Comparison of ENCODE assay signal across 16 cellular contexts in the genomic region with DNA sequence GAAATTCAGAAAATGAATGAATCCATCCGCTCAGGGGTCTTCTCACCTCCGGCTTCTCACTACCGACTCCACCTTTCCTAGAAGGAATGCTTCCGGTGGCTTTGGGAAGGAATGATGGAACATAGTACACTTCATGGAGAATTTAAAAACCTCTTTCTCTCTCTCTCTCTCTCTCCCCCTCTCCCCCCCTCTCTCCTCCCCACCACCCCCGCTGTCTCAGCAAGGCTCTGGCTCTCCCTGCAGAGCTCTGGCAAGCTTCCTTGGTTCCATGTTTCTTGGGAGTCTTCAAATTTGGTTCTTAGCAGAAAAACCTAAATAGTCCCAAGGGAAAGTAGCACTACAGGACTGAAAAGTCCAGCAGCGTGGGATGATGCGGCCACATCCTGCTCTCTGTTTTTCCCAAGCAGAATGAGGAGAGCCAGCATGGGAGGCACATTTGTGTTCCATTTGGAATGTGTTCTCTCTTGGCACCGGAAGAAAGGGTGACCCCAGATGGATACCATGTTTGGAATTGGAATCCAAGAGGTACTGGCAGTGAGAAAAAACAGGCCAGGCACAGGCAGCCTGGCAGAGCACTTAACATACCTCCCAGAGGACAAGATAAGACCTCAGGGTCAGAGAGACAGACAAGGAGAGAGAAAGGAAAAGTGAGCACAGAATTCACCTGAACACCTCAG. TPM values are rescaled to one million over a fixed set of nuclear protein-coding genes. Genes with fewer than 3 reads are reported as not detected.
DNase-seq lines count a peak whose midpoint lies in the region; ATAC-seq, FAIRE-seq and TF ChIP-seq lines count a peak whose summit lies in the region.
"Had no signal": no experiment of that assay in that cellular context is flagged by ENCODE, and none has a peak within 500 bp of the region (broad histone marks: within the 10 kb centered on the region; RNA-seq: fewer than 3 reads in every experiment).

A gene with protein sequence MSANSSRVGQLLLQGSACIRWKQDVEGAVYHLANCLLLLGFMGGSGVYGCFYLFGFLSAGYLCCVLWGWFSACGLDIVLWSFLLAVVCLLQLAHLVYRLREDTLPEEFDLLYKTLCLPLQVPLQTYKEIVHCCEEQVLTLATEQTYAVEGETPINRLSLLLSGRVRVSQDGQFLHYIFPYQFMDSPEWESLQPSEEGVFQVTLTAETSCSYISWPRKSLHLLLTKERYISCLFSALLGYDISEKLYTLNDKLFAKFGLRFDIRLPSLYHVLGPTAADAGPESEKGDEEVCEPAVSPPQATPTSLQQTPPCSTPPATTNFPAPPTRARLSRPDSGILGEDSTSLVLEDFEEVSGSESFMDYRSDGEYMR (minus strand): TSS at position 116 of the 677 bp plus-strand sequence. CDS start 166 bp downstream, outside the sequence.

- H3K4me3 ChIP-seq in breast epithelium (peak within 1 kb of the TSS in 2 of 3 donors; percentile 32 to 39), heart left ventricle (peak within 1 kb of the TSS; percentile 29 to 75 (median 60)), osteoblast (ENCODE audit: insufficient read depth, low read length) (no peak within 1 kb of the TSS), aorta (ENCODE audit: low read length in 2 of 2) (no peak within 1 kb of the TSS)

- H3K79me2 ChIP-seq in osteoblast (ENCODE audit: insufficient read depth, low read length), result no peaks in the 10 kb centered on the region

- no peak for TF ChIP-seq POLR2A in breast epithelium (IDR thresholded peaks at IDR 0.05)
- TF ChIP-seq POLR2A in heart left ventricle (IDR thresholded peaks at IDR 0.05), result no peak

- H3K27me3 Mint-ChIP-seq in MCF 10A (ENCODE audit: insufficient read depth, unreplicated experiment), result no peaks in the 10 kb centered on the region
- H3K27me3 Mint-ChIP-seq: activated CD4-positive, alpha-beta T cell treated with anti-CD3 and anti-CD28 coated beads, Interleukin-2, amount 10 ng/mL, durations not matched to agents 24 days and 14 days had no signal

- H3K27ac ChIP-seq in breast epithelium (peak within 1 kb of the TSS; percentile 80), heart left ventricle (peak within 1 kb of the TSS; percentile 87 to 99 (median 96)), osteoblast (ENCODE audit: low read depth, low read length) (peak within 1 kb of the TSS; percentile 42), aorta (ENCODE audit: low read depth in 1 of 2, low read length in 2 of 2) (peak within 1 kb of the TSS in 1 of 2 donors; percentile 84)

- H3K36me3 Mint-ChIP-seq in MCF 10A (ENCODE audit: insufficient read depth, unreplicated experiment), result no peaks in the 10 kb centered on the region

- peaks cover 10% of the 10 kb centered on the region for H3K4me1 Mint-ChIP-seq in MCF 10A (ENCODE audit: insufficient read depth, unreplicated experiment)

- H3K27me3 ChIP-seq in breast epithelium (no peaks in the 10 kb centered on the region), heart left ventricle (no peaks in the 10 kb centered on the region), osteoblast (ENCODE audit: insufficient read depth, low read length) (no peaks in the 10 kb centered on the region), aorta (ENCODE audit: control insufficient read depth in 1 of 2, insufficient read depth in 2 of 2, low read length in 1 of 2) (no peaks in the 10 kb centered on the region)

- 23 to 37% (median 26%) methylated on average over 8 of the region's 8 CpGs for WGBS in heart left ventricle, 4 donors
- WGBS in aorta, 2 donors, result 27 to 32% methylated on average over 8 of the region's 8 CpGs

- FAIRE-seq in D721Med (lab: Jason Lieb, UNC), result no peak
- FAIRE-seq: GM12892, H1 had no signal

- BruUV-seq in MCF 10A (replicated peaks; lab: Mats Ljungman, UMichigan), result no TSS peak

- H3K36me3 ChIP-seq in breast epithelium (no peaks in the 10 kb centered on the region), heart left ventricle (peaks cover 0 to 25% (median 12%) of the 10 kb centered on the region in 9 donors), osteoblast (ENCODE audit: insufficient read depth, low read length) (no peaks in the 10 kb centered on the region), aorta (ENCODE audit: control insufficient read depth in 1 of 2, insufficient read depth in 2 of 2, low read length in 1 of 2) (no peaks in the 10 kb centered on the region)

- H3K27ac Mint-ChIP-seq in MCF 10A (ENCODE audit: low read depth, unreplicated experiment), result no peak within 1 kb of the TSS
- H3K27ac Mint-ChIP-seq: activated CD4-positive, alpha-beta T cell treated with anti-CD3 and anti-CD28 coated beads, Interleukin-2, amount 10 ng/mL, durations not matched to agents 24 days and 14 days; activated T-helper 2 cell treated with anti-CD3 and anti-CD28 coated beads, Interferon-gamma antibody, Interleukin-2, Interleukin-4, amounts not matched to agents 10 μg/mL and 5 μg/mL and 100 μg/mL, durations not matched to agents 14 hours and 24 hours and 36 hours had no signal

- peak; percentile 81 to 90 (median 84) for ATAC-seq in heart left ventricle
- ATAC-seq in aorta (ENCODE audit: low FRiP score), result no peak
- ATAC-seq in GM18502 (IDR thresholded peaks at IDR 0.05; ENCODE audit: poor library complexity, unreplicated experiment), result no peak
- ATAC-seq: sciatic nerve had no signal

- CTCF ChIA-PET in MCF 10A (lab: Yijun Ruan, JAX), result no interaction called here

- no peak within 1 kb of the TSS for H3K4me3 Mint-ChIP-seq in MCF 10A (ENCODE audit: unreplicated experiment)
- H3K4me3 Mint-ChIP-seq: activated CD4-positive, alpha-beta T cell treated with anti-CD3 and anti-CD28 coated beads, Interleukin-2, amount 10 ng/mL, durations not matched to agents 24 days and 14 days had no signal

- peak within 1 kb of the TSS; percentile 36 for H2AFZ ChIP-seq in osteoblast (ENCODE audit: low read length)

- H3K9me3 Mint-ChIP-seq in MCF 10A (ENCODE audit: unreplicated experiment), result no peaks in the 10 kb centered on the region
- H3K9me3 Mint-ChIP-seq: activated CD4-positive, alpha-beta T cell treated with anti-CD3 and anti-CD28 coated beads, Interleukin-2, amount 10 ng/mL, durations not matched to agents 24 days and 14 days; activated T-helper 2 cell treated with anti-CD3 and anti-CD28 coated beads, Interferon-gamma antibody, Interleukin-2, Interleukin-4, amounts not matched to agents 10 μg/mL and 5 μg/mL and 100 μg/mL, durations not matched to agents 14 hours and 24 hours and 36 hours had no signal

- POLR2A ChIA-PET in MCF 10A (lab: Yijun Ruan, JAX), result no interaction called here

- H3K9me3 ChIP-seq in breast epithelium (no peaks in the 10 kb centered on the region), heart left ventricle (no peaks in the 10 kb centered on the region), osteoblast (ENCODE audit: low read depth, low read length) (no peaks in the 10 kb centered on the region), aorta (ENCODE audit: control insufficient read depth, low read length) (no peaks in the 10 kb centered on the region)

- intact Hi-C loops in breast epithelium (cut with DNase I; ENCODE audit: low total_unique reads), result no loop called here
- intact Hi-C loops in MCF 10A (cut with micrococcal nuclease), result no loop called here
- intact Hi-C loops in heart left ventricle (cut with DNase I), result loop anchor here in 1 of 10 donors (5.0 kb wide), 1 partner anchor 78 kb away; no protein-coding TSS in a partner anchor
- intact Hi-C loops in aorta (cut with DNase I), result no loop called here

- TF ChIP-seq CTCF in breast epithelium (IDR thresholded peaks at IDR 0.05) (no peak), MCF 10A (IDR thresholded peaks at IDR 0.05; ENCODE audit: unreplicated experiment) (no peak), heart left ventricle (IDR thresholded peaks at IDR 0.05) (no peak), osteoblast (IDR thresholded peaks at IDR 0.05; ENCODE audit: extremely low read depth, low read depth, low read length) (no peak), D721Med (IDR thresholded peaks at IDR 0.05; ENCODE audit: insufficient read depth, missing control alignments) (no peak)

- H3K4me1 ChIP-seq in breast epithelium (no peaks in the 10 kb centered on the region), heart left ventricle (peaks cover 0 to 73% (median 29%) of the 10 kb centered on the region in 12 donors), osteoblast (ENCODE audit: insufficient read depth, low read length) (peaks cover 46% of the 10 kb centered on the region), aorta (ENCODE audit: control insufficient read depth in 1 of 2, insufficient read depth in 2 of 2, low read length in 2 of 2) (peaks cover 3 to 5% of the 10 kb centered on the region in 2 donors)

- H3K4me2 ChIP-seq in osteoblast (ENCODE audit: insufficient read depth, low read length), result peak within 1 kb of the TSS; percentile 11

- H4K20me1 ChIP-seq in osteoblast (ENCODE audit: insufficient read depth, low read length), result no peaks in the 10 kb centered on the region

- DNase-seq in breast epithelium (ENCODE audit: low spot score in 2 of 2), result peak in 1 of 2 donors; percentile 69
- no peak for DNase-seq in MCF 10A (ENCODE audit: unreplicated experiment)
- peak in 4 of 5 donors; percentile 70 to 76 (median 76) for DNase-seq in heart left ventricle
- no peak for DNase-seq in osteoblast (ENCODE audit: insufficient read length, low spot score, missing footprints)
- peak; percentile 57 to 74 for DNase-seq in aorta
- DNase-seq in D721Med (ENCODE audit: insufficient read length, low spot score), result no peak
- no peak for DNase-seq in NCI-H2196 treated with DMSO at 0.1 percent for 48 hours (lab: John Stamatoyannopoulos, UW; ENCODE audit: unreplicated experiment)
- DNase-seq: 8988T; activated CD4-positive, alpha-beta T cell treated with anti-CD3 and anti-CD28 coated beads, Interleukin-2, amount 10 ng/mL, durations not matched to agents 24 days and 14 days; DMS153 had no signal

RNA-seq across cellular contexts. Expression of the gene that starts here (rescaled TPM):
- total RNA-seq in breast epithelium (1 to 10 TPM; 1.1 to 7.9 (median 6.9) TPM), MCF 10A (2022) (0.91 and 0.93 TPM in 2 replicates), heart left ventricle (100 to 1,000 TPM; 573 to 947 (median 768) TPM), osteoblast (1.1 and 1.8 TPM in 2 replicates), aorta (10 to 100 TPM in 1 of 2 donors, 1 to 10 TPM in 1; 9.5 to 11.5 TPM)
- polyA plus RNA-seq in heart left ventricle (1,000 to 10,000 TPM in 1 of 2 donors, 100 to 1,000 TPM in 1; 511 to 1,022 TPM), aorta (10 to 100 TPM; 11.0 to 17.5 TPM)
- total RNA-seq: bronchial epithelial cell had no signal

Comparison
In these comparisons a context has a peak if more than half of its experiments do, and no peak if none do; other contexts are left out.
1. RNA of the gene that starts here (total RNA-seq): 573 to 947 TPM in heart left ventricle; 9.5 to 11.5 TPM in aorta, 1.1 to 7.9 TPM in breast epithelium, 1.1 to 1.8 TPM in osteoblast and 0.91 to 0.93 TPM in MCF 10A; every median in the first group is over 10 times any median in the second.
2. RNA of the gene that starts here (polyA plus RNA-seq): 511 to 1,022 TPM in heart left ventricle; 11.0 to 17.5 TPM in aorta; every median in the first group is over 10 times any median in the second.
3. DNase-seq: peak in heart left ventricle (4 of 5) and aorta (2 of 2); none in MCF 10A (single experiment), osteoblast (single experiment), D721Med (single experiment) and NCI-H2196 treated with DMSO at 0.1 percent for 48 hours (single experiment).
4. H3K4me3 ChIP-seq: peak in breast epithelium (2 of 3) and heart left ventricle (12 of 12); none in osteoblast (single experiment) and aorta (0 of 2).
5. ATAC-seq: peak in heart left ventricle (4 of 4); none in aorta (single experiment) and GM18502 (single experiment).